In the genomic region with DNA sequence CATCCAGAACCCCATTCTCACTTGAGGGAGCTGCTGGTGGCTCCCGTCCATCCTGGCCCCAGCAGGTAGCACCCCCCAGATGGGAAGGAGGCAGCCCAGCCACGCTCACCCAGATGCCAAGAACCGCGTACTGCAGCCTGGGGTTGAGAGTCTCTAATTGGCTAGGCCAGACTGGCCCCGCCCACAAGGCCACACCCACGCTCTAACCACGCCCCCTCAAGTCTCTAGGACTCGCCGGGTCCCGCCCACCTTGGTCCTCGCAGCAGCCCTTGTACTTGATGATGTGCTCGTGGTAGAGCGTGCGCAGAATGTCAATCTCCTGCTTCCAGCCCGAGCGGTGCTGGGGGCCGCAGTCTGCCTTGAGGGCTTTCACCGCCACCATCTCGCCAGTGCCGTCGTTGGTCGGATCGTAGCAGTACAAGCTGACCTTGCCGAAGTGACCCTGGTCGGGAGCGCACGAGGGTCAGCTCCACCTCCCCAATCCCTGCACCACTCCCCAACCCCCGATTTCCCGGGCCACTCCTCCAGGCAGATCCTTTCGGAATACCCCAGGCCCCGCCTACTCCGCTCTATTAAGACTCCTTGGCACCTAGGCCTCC, we compare ENCODE assay signal across 2 cellular contexts.
TF ChIP-seq lines count a peak whose summit lies in the region.

No MANE protein-coding gene starts in this region.

TF ChIP-seq in SK-N-SH, 30 proteins besides CTCF, POLR2A, EP300 and RAD21:
- TF ChIP-seq CHD2 (IDR thresholded peaks at IDR 0.05; ENCODE audit: low read length, partially characterized antibody) (no peak), GATA2 (CRISPR knock-in tag; IDR thresholded peaks at IDR 0.05) (no peak)

TF ChIP-seq in H1, 55 proteins besides CTCF, POLR2A, EP300 and RAD21:
- TF ChIP-seq YY1 (IDR thresholded peaks at IDR 0.05; ENCODE audit: low read depth, low read length) = no peak
- TF ChIP-seq, protein P1, sequence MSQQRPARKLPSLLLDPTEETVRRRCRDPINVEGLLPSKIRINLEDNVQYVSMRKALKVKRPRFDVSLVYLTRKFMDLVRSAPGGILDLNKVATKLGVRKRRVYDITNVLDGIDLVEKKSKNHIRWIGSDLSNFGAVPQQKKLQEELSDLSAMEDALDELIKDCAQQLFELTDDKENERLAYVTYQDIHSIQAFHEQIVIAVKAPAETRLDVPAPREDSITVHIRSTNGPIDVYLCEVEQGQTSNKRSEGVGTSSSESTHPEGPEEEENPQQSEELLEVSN (IDR thresholded peaks at IDR 0.05) = peak; percentile 60; the same call in 1 of the 2 replicates
- TF ChIP-seq SAP30 (IDR thresholded peaks at IDR 0.05; ENCODE audit: insufficient read depth, insufficient replicate concordance, low read length) = peak; percentile 79
- TF ChIP-seq, protein P2, sequence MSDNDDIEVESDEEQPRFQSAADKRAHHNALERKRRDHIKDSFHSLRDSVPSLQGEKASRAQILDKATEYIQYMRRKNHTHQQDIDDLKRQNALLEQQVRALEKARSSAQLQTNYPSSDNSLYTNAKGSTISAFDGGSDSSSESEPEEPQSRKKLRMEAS (IDR thresholded peaks at IDR 0.05) = peak; percentile 86
- no peak for TF ChIP-seq EZH2 (IDR thresholded peaks at IDR 0.05; ENCODE audit: low read depth, low read length, severe bottlenecking)
- TF ChIP-seq SP2 (IDR thresholded peaks at IDR 0.05; ENCODE audit: low read length) = no peak
- no peak for TF ChIP-seq CHD1 (IDR thresholded peaks at IDR 0.05; ENCODE audit: low read depth, low read length)
- TF ChIP-seq CEBPB (IDR thresholded peaks at IDR 0.05; ENCODE audit: low read depth, low read length) = no peak
- peak; percentile 74 for TF ChIP-seq KDM4A (IDR thresholded peaks at IDR 0.05; ENCODE audit: low read depth, low read length, severe bottlenecking)
- TF ChIP-seq, protein P3, sequence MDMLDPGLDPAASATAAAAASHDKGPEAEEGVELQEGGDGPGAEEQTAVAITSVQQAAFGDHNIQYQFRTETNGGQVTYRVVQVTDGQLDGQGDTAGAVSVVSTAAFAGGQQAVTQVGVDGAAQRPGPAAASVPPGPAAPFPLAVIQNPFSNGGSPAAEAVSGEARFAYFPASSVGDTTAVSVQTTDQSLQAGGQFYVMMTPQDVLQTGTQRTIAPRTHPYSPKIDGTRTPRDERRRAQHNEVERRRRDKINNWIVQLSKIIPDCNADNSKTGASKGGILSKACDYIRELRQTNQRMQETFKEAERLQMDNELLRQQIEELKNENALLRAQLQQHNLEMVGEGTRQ (IDR thresholded peaks at IDR 0.05; ENCODE audit: low read length) = no peak
- TF ChIP-seq RXRA (IDR thresholded peaks at IDR 0.05; ENCODE audit: insufficient read depth, low read depth, low read length) = no peak
- no peak for TF ChIP-seq RFX5 (IDR thresholded peaks at IDR 0.05; ENCODE audit: borderline replicate concordance, low read depth, low read length)
- 0 out of 2 replicates have a peak, but pooled peaks have one; percentile 48 for TF ChIP-seq RBBP5 (IDR thresholded peaks at IDR 0.05; ENCODE audit: borderline replicate concordance, low read depth, low read length)
- TF ChIP-seq TBP (IDR thresholded peaks at IDR 0.05; ENCODE audit: low read depth, low read length) = 0 out of 2 replicates have a peak, but pooled peaks have one; percentile 29
- no peak for TF ChIP-seq SUZ12 (IDR thresholded peaks at IDR 0.05; ENCODE audit: low read length)
- TF ChIP-seq SIN3A (conservative IDR thresholded peaks at IDR 0.05 in 1 of 2, IDR thresholded peaks at IDR 0.05 in 1 of 2; ENCODE audit: low read depth in 1 of 2, low read length in 2 of 2) = peak in 1 of 2 experiments; percentile 68; a peak in 1 of 4 replicates
- TF ChIP-seq CREB1 (IDR thresholded peaks at IDR 0.05) = peak; percentile 58; the same call in 1 of the 2 replicates
- TF ChIP-seq SP4 (IDR thresholded peaks at IDR 0.05; ENCODE audit: low read length) = no peak
- TF ChIP-seq POLR2AphosphoS5 (IDR thresholded peaks at IDR 0.05; ENCODE audit: low read depth, low read length) = peak; percentile 82
- TF ChIP-seq PHF8 (conservative IDR thresholded peaks at IDR 0.05; ENCODE audit: low read depth, low read length) = peak; percentile 30
- no peak for TF ChIP-seq SIX5 (IDR thresholded peaks at IDR 0.05; ENCODE audit: low read depth, low read length)
- peak; percentile 28; the same call in 1 of the 2 replicates for TF ChIP-seq TAF1 (IDR thresholded peaks at IDR 0.05; ENCODE audit: low read depth, low read length)
